9 cellular contexts compared by ENCODE assay signal in genomic region chr11:2781413-2782274, GRCh38.
DNase-seq lines count a peak whose midpoint lies in the region; ATAC-seq and TF ChIP-seq lines count a peak whose summit lies in the region.
"Had no signal": no experiment of that assay in that cellular context is flagged by ENCODE, and none has a peak within 500 bp of the region (broad histone marks: within the 10 kb centered on the region; RNA-seq: fewer than 3 reads in every experiment).

No MANE protein-coding gene starts in this region.

- H3K27me3 ChIP-seq in upper lobe of right lung, result no peaks in the 10 kb centered on the region
- H3K27me3 ChIP-seq in CD4-positive, alpha-beta memory T cell (ENCODE audit: insufficient read depth, low read length), result no peaks in the 10 kb centered on the region

- H3K4me1 ChIP-seq in upper lobe of right lung, result peaks cover 34% of the 10 kb centered on the region
- no peaks in the 10 kb centered on the region for H3K4me1 ChIP-seq in CD4-positive, alpha-beta memory T cell (ENCODE audit: insufficient read depth, low read length)

- no peak overlapping the region for H3K27ac ChIP-seq in upper lobe of right lung
- no peak overlapping the region for H3K27ac ChIP-seq in CD4-positive, alpha-beta memory T cell (ENCODE audit: low read depth, low read length)

- H3K4me3 ChIP-seq in fibroblast of villous mesenchyme (ENCODE audit: low read depth, low read length) (no peak overlapping the region), upper lobe of right lung (no peak overlapping the region)
- H3K4me3 ChIP-seq in CD4-positive, alpha-beta memory T cell (ENCODE audit: low read length in 2 of 2), result no peak overlapping the region

- no peak overlapping the region for H3K27ac Mint-ChIP-seq in activated naive CD4-positive, alpha-beta T cell treated with anti-CD3 and anti-CD28 coated beads for 36 hours
- H3K27ac Mint-ChIP-seq in natural killer cell treated with Interleukin-12 subunit alpha and Interleukin-12 subunit beta and Interleukin-15 and Interleukin-18, amount 100 ng/mL, for 72 hours, result no peak overlapping the region
- H3K27ac Mint-ChIP-seq in CD4-positive, alpha-beta memory T cell, result peak overlapping the region in 3 of 7 donors; percentile 13 to 50 (median 29)

- POLR2A ChIA-PET in CD4-positive, alpha-beta memory T cell (lab: Charles Lee; ENCODE audit: partially characterized antibody), result no interaction called here

- H3K36me3 ChIP-seq in upper lobe of right lung, result no peaks in the 10 kb centered on the region
- no peaks in the 10 kb centered on the region for H3K36me3 ChIP-seq in CD4-positive, alpha-beta memory T cell (ENCODE audit: insufficient read depth, low read length)

- CTCF ChIA-PET in activated naive CD4-positive, alpha-beta T cell treated with anti-CD3 and anti-CD28 coated beads for 36 hours (lab: Charles Lee), result no interaction called here
- CTCF ChIA-PET in CD4-positive, alpha-beta memory T cell (lab: Charles Lee; ENCODE audit: partially characterized antibody), result no interaction called here

- peaks cover 1% of the 10 kb centered on the region for H3K36me3 Mint-ChIP-seq in activated naive CD4-positive, alpha-beta T cell treated with anti-CD3 and anti-CD28 coated beads for 36 hours (ENCODE audit: low read depth)
- H3K36me3 Mint-ChIP-seq in natural killer cell treated with Interleukin-12 subunit alpha and Interleukin-12 subunit beta and Interleukin-15 and Interleukin-18, amount 100 ng/mL, for 72 hours, result no peaks in the 10 kb centered on the region
- H3K36me3 Mint-ChIP-seq in CD4-positive, alpha-beta memory T cell, result peaks cover 9 to 21% of the 10 kb centered on the region in 2 donors

- intact Hi-C loops in activated naive CD4-positive, alpha-beta T cell treated with anti-CD3 and anti-CD28 coated beads for 36 hours (cut with micrococcal nuclease), result no loop called here
- intact Hi-C loops in upper lobe of right lung (cut with DNase I), result no loop called here
- intact Hi-C loops in CD4-positive, alpha-beta memory T cell (cut with micrococcal nuclease), result no loop called here

- H3K9me3 ChIP-seq in upper lobe of right lung, result no peaks in the 10 kb centered on the region
- no peaks in the 10 kb centered on the region for H3K9me3 ChIP-seq in CD4-positive, alpha-beta memory T cell (ENCODE audit: control insufficient read depth in 1 of 2, low read length in 2 of 2)

- no peak for TF ChIP-seq CTCF in fibroblast of villous mesenchyme (IDR thresholded peaks at IDR 0.05; ENCODE audit: insufficient read depth, low read depth, low read length)
- TF ChIP-seq CTCF in upper lobe of right lung (IDR thresholded peaks at IDR 0.05), result no peak

- peak; percentile 2 for DNase-seq in activated naive CD4-positive, alpha-beta T cell treated with anti-CD3 and anti-CD28 coated beads for 36 hours
- DNase-seq in activated naive CD4-positive, alpha-beta T cell treated with Interleukin-2 at 50 U/mL for 16 hours, result no peak
- DNase-seq in fibroblast of villous mesenchyme (ENCODE audit: low read depth), result peak; percentile 60
- DNase-seq in natural killer cell treated with Interleukin-12 subunit alpha and Interleukin-12 subunit beta and Interleukin-15 and Interleukin-18, amount 100 ng/mL, for 72 hours (ENCODE audit: low spot score), result peak; percentile 47
- DNase-seq in upper lobe of right lung, result peak; percentile 59
- no peak for DNase-seq in dermis blood vessel endothelial cell
- DNase-seq in NCI-H2196 treated with DMSO at 0.1 percent for 48 hours (lab: John Stamatoyannopoulos, UW; ENCODE audit: unreplicated experiment), result no peak
- DNase-seq in CD4-positive, alpha-beta memory T cell, result no peak
- DNase-seq: NCI-H748 treated with DMSO at 0.1 percent for 48 hours had no signal

- H3K4me3 Mint-ChIP-seq in activated naive CD4-positive, alpha-beta T cell treated with anti-CD3 and anti-CD28 coated beads for 36 hours, result no peak overlapping the region
- H3K4me3 Mint-ChIP-seq in natural killer cell treated with Interleukin-12 subunit alpha and Interleukin-12 subunit beta and Interleukin-15 and Interleukin-18, amount 100 ng/mL, for 72 hours, result no peak overlapping the region
- H3K4me3 Mint-ChIP-seq in CD4-positive, alpha-beta memory T cell, result peak overlapping the region in 1 of 8 donors; percentile 45

- no peaks in the 10 kb centered on the region for H3K9me3 Mint-ChIP-seq in activated naive CD4-positive, alpha-beta T cell treated with anti-CD3 and anti-CD28 coated beads for 36 hours
- H3K9me3 Mint-ChIP-seq in natural killer cell treated with Interleukin-12 subunit alpha and Interleukin-12 subunit beta and Interleukin-15 and Interleukin-18, amount 100 ng/mL, for 72 hours, result no peaks in the 10 kb centered on the region
- peaks cover 0 to 4% (median 0%) of the 10 kb centered on the region in 8 donors for H3K9me3 Mint-ChIP-seq in CD4-positive, alpha-beta memory T cell

- H3K4me1 Mint-ChIP-seq in activated naive CD4-positive, alpha-beta T cell treated with anti-CD3 and anti-CD28 coated beads for 36 hours (ENCODE audit: low read depth), result peaks cover 4% of the 10 kb centered on the region
- H3K4me1 Mint-ChIP-seq in natural killer cell treated with Interleukin-12 subunit alpha and Interleukin-12 subunit beta and Interleukin-15 and Interleukin-18, amount 100 ng/mL, for 72 hours (ENCODE audit: low read depth in 2 of 2), result no peaks in the 10 kb centered on the region
- peaks cover 0 to 1% (median 0%) of the 10 kb centered on the region in 4 donors for H3K4me1 Mint-ChIP-seq in CD4-positive, alpha-beta memory T cell

- H3K27me3 Mint-ChIP-seq in activated naive CD4-positive, alpha-beta T cell treated with anti-CD3 and anti-CD28 coated beads for 36 hours (ENCODE audit: low read depth), result no peaks in the 10 kb centered on the region
- peaks cover 20 to 25% of the 10 kb centered on the region in 2 donors for H3K27me3 Mint-ChIP-seq in natural killer cell treated with Interleukin-12 subunit alpha and Interleukin-12 subunit beta and Interleukin-15 and Interleukin-18, amount 100 ng/mL, for 72 hours
- H3K27me3 Mint-ChIP-seq in CD4-positive, alpha-beta memory T cell, result no peaks in the 10 kb centered on the region

- ATAC-seq in natural killer cell treated with Interleukin-12 subunit alpha and Interleukin-12 subunit beta and Interleukin-15 and Interleukin-18, amount 100 ng/mL, for 72 hours, result no peak
- no peak for ATAC-seq in upper lobe of right lung

Comparison
In these comparisons a context has a peak if more than half of its experiments do, and no peak if none do; other contexts are left out.
1. DNase-seq: peak in activated naive CD4-positive, alpha-beta T cell treated with anti-CD3 and anti-CD28 coated beads for 36 hours (single experiment), fibroblast of villous mesenchyme (single experiment), natural killer cell treated with Interleukin-12 subunit alpha and Interleukin-12 subunit beta and Interleukin-15 and Interleukin-18, amount 100 ng/mL, for 72 hours (single experiment) and upper lobe of right lung (single experiment); none in activated naive CD4-positive, alpha-beta T cell treated with Interleukin-2 at 50 U/mL for 16 hours (single experiment), dermis blood vessel endothelial cell (single experiment), NCI-H2196 treated with DMSO at 0.1 percent for 48 hours (single experiment) and CD4-positive, alpha-beta memory T cell (0 of 5).